ENCODE assay signal across 15 cellular contexts in genomic region chr10:58444336-58444735, GRCh38. TPM values are rescaled to one million over a fixed set of nuclear protein-coding genes. Genes with fewer than 3 reads are reported as not detected.
A peak's percentile ranks its signal among the peaks of the same experiment; 100 is the strongest.
DNase-seq lines count a peak whose midpoint lies in the region; TF ChIP-seq lines count a peak whose summit lies in the region.
"Had no signal": no experiment of that assay in that cellular context is flagged by ENCODE, and none has a peak within 500 bp of the region (broad histone marks: within the 10 kb centered on the region; RNA-seq: fewer than 3 reads in every experiment).

No MANE protein-coding gene starts in this region.

- H3K4me1 ChIP-seq in A673 (ENCODE audit: insufficient read depth, low read length, poor library complexity, severe bottlenecking), result peaks cover 3% of the 10 kb centered on the region
- peaks cover 17% of the 10 kb centered on the region for H3K4me1 ChIP-seq in Caco-2
- H3K4me1 ChIP-seq in adipocyte (ENCODE audit: control insufficient read depth, insufficient read depth, low read length), result peaks cover 12% of the 10 kb centered on the region
- H3K4me1 ChIP-seq: HAP-1 had no signal

- no peaks in the 10 kb centered on the region for H3K27me3 Mint-ChIP-seq in Caco-2 (ENCODE audit: insufficient read depth, unreplicated experiment)

- TF ChIP-seq RAD21 in neural cell (conservative IDR thresholded peaks at IDR 0.05), result no peak

- H4K20me1 ChIP-seq in neural cell (ENCODE audit: insufficient read depth), result no peaks in the 10 kb centered on the region

- peak; percentile 76 for TF ChIP-seq EP300 in neural cell (conservative IDR thresholded peaks at IDR 0.05; ENCODE audit: poor library complexity, severe bottlenecking)

- H3F3A ChIP-seq in neural cell (ENCODE audit: insufficient read depth, low read length, poor library complexity, severe bottlenecking), result no peaks in the 10 kb centered on the region

- H3K4me1 Mint-ChIP-seq in Caco-2 (ENCODE audit: low read depth, unreplicated experiment), result peaks cover 9% of the 10 kb centered on the region

- H3K4me3 Mint-ChIP-seq in Caco-2 (ENCODE audit: unreplicated experiment), result no peak overlapping the region
- H3K4me3 Mint-ChIP-seq: CD8-positive, alpha-beta T cell had no signal

- no TSS peak for BruUV-seq in A673 (replicated peaks; lab: Mats Ljungman, UMichigan)
- no TSS peak for BruUV-seq in Caco-2 (replicated peaks; lab: Mats Ljungman, UMichigan)

- TF ChIP-seq CTCF in A673 (conservative IDR thresholded peaks at IDR 0.05; ENCODE audit: low read depth, low read length) (no peak), Caco-2 (IDR thresholded peaks at IDR 0.05; ENCODE audit: insufficient read depth in 1 of 2, low read depth in 1 of 2, low read length in 1 of 2, severe bottlenecking in 1 of 2, unreplicated experiment in 1 of 2) (no peak), neural cell (IDR thresholded peaks at IDR 0.05; ENCODE audit: poor library complexity, severe bottlenecking) (no peak)

- no peak overlapping the region for H2AFZ ChIP-seq in neural cell (ENCODE audit: low read depth, low read length)
- H2AFZ ChIP-seq: GM23248 had no signal

- no peaks in the 10 kb centered on the region for H3K27me3 ChIP-seq in A673 (replicated peaks; ENCODE audit: insufficient read depth, low read depth, low read length, poor library complexity)
- no peaks in the 10 kb centered on the region for H3K27me3 ChIP-seq in Caco-2 (replicated peaks; ENCODE audit: control insufficient read depth, insufficient read depth, low read length)
- H3K27me3 ChIP-seq in adipocyte (replicated peaks; ENCODE audit: control insufficient read depth, insufficient read depth, low read length), result no peaks in the 10 kb centered on the region
- H3K27me3 ChIP-seq in neural cell (ENCODE audit: insufficient read depth, low read depth, low read length), result no peaks in the 10 kb centered on the region

- intact Hi-C loops in A673 (cut with micrococcal nuclease; ENCODE audit: unreplicated experiment) (no loop called here), Caco-2 (cut with micrococcal nuclease; ENCODE audit: unreplicated experiment) (no loop called here)

- peak; percentile 34 for DNase-seq in A673 (ENCODE audit: low spot score)
- DNase-seq in Caco-2, result no peak
- DNase-seq in adipocyte (ENCODE audit: low read depth), result no peak
- DNase-seq in RPMI8226, result no peak
- no peak for DNase-seq in NCI-H1105 (lab: John Stamatoyannopoulos, UW)
- DNase-seq in C1 segment of cervical spinal cord (lab: John Stamatoyannopoulos, UW), result no peak
- DNase-seq: AML-193; CD8-positive, alpha-beta T cell; COR-L47; DMS79 treated with DMSO at 0.1 percent for 48 hours; GM23248 had no signal

- H3K9ac ChIP-seq in adipocyte (ENCODE audit: low read length), result no peak overlapping the region
- H3K9ac ChIP-seq in neural cell (ENCODE audit: low read length), result no peak overlapping the region
- H3K9ac ChIP-seq: GM23248, KMS-11 had no signal

- H3K27ac ChIP-seq in A673 (ENCODE audit: low read depth, low read length, poor library complexity, severe bottlenecking) (no peak overlapping the region), neural cell (ENCODE audit: low read length) (peak overlapping the region; percentile 50)
- H3K27ac ChIP-seq: GM23248, HL-60, KMS-11 had no signal

- CTCF ChIA-PET in A673 (lab: Charles Lee) (no interaction called here), Caco-2 (lab: Charles Lee) (no interaction called here)

- H3K9me3 ChIP-seq in A673 (ENCODE audit: low read depth, low read length, poor library complexity, severe bottlenecking) (no peaks in the 10 kb centered on the region), Caco-2 (peaks cover 23% of the 10 kb centered on the region), adipocyte (ENCODE audit: control insufficient read depth, low read length) (peaks cover 5% of the 10 kb centered on the region), neural cell (ENCODE audit: low read length) (no peaks in the 10 kb centered on the region)

- POLR2A ChIA-PET in A673 (lab: Charles Lee; ENCODE audit: low non-redundant PET) (no interaction called here), Caco-2 (lab: Charles Lee) (interaction anchor here (1.0 kb wide), 1 partner anchor 68 kb away, joined by 3 read pairs; the partner anchor contains the start of gene BICC1)

- H3K27ac Mint-ChIP-seq in Caco-2 (ENCODE audit: unreplicated experiment), result peak overlapping the region; percentile 27
- H3K27ac Mint-ChIP-seq: CD8-positive, alpha-beta T cell had no signal

- no peaks in the 10 kb centered on the region for H3K79me2 ChIP-seq in neural cell (replicated peaks; ENCODE audit: insufficient read depth, low read length)

- peaks cover 27% of the 10 kb centered on the region for H3K9me3 Mint-ChIP-seq in Caco-2 (ENCODE audit: unreplicated experiment)

- no peak overlapping the region for H3K4me2 ChIP-seq in neural cell (ENCODE audit: low read length)
- H3K4me2 ChIP-seq: KMS-11 had no signal

- H3K36me3 ChIP-seq in A673 (ENCODE audit: insufficient read depth, low read length, poor library complexity, severe bottlenecking) (no peaks in the 10 kb centered on the region), Caco-2 (ENCODE audit: control insufficient read depth, insufficient read depth, low read length) (no peaks in the 10 kb centered on the region), adipocyte (ENCODE audit: control insufficient read depth, insufficient read depth, low read length, severe bottlenecking) (no peaks in the 10 kb centered on the region), neural cell (ENCODE audit: insufficient read depth, low read length) (no peaks in the 10 kb centered on the region)
- H3K36me3 ChIP-seq: HAP-1 had no signal

- H3K9me2 ChIP-seq in neural cell (ENCODE audit: insufficient read depth, low read length), result no peaks in the 10 kb centered on the region

- H3K4me3 ChIP-seq in A673 (ENCODE audit: low read depth, low read length, poor library complexity, severe bottlenecking) (no peak overlapping the region), Caco-2 (ENCODE audit: low read depth, low read length) (no peak overlapping the region), adipocyte (ENCODE audit: low read length) (peak overlapping the region; percentile 3), neural cell (ENCODE audit: low read length) (no peak overlapping the region)
- H3K4me3 ChIP-seq: GM23248, HAP-1 had no signal

- H3K36me3 Mint-ChIP-seq in Caco-2 (ENCODE audit: insufficient read depth, unreplicated experiment), result no peaks in the 10 kb centered on the region
- H3K36me3 Mint-ChIP-seq: CD8-positive, alpha-beta T cell had no signal

TF ChIP-seq in neural cell, 6 proteins besides CTCF, POLR2A, EP300 and RAD21:
- peak; percentile 64 for TF ChIP-seq REST (IDR thresholded peaks at IDR 0.05; ENCODE audit: borderline replicate concordance)
- TF ChIP-seq SMC3 (conservative IDR thresholded peaks at IDR 0.05; ENCODE audit: poor library complexity), result no peak

RNA-seq across cellular contexts. Expression of gene TFAM, which starts 59.1 kb away (rescaled TPM):
- total RNA-seq in A673 (2021) (99.1 and 113 TPM in 2 replicates), Caco-2 (2022) (228 and 240 TPM in 2 replicates)
- polyA plus RNA-seq in neural cell, result 26.5 and 27.2 TPM in 2 replicates
- 33.8 and 38.1 TPM in 2 replicates for polyA minus RNA-seq in neural cell
